In the genomic region with DNA sequence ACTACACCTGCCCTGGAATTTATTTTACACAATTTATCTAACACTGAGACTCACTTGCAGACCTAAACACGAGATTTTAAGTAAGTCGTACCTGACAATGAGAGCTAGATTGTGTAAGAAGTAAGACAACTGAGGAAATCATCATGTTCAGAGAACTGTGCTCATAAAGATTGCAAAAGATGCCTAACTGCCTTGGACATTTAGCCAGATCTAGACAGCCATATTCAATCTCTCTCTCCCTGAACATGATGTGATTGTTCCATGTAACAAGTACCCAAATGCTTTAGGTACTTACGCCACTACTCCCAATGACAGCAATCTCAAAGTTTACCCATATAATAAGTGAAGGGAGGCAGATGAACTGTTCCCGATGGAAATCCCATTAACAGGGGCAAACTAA, we compare ENCODE assay signal across 26 cellular contexts.
"Had no signal": no experiment of that assay in that cellular context is flagged by ENCODE, and none has a peak within 500 bp of the region (broad histone marks: within the 10 kb centered on the region; RNA-seq: fewer than 3 reads in every experiment).

No MANE protein-coding gene starts in this region.

- DNase-seq: activated CD4-positive, alpha-beta T cell treated with anti-CD3 and anti-CD28 coated beads, Interleukin-2, amount 10 ng/mL, durations not matched to agents 24 days and 14 days; activated CD4-positive, alpha-beta T cell treated with anti-CD3 and anti-CD28 coated beads, Interleukin-2, amount 50 U/mL, for 4 hours; activated CD8-positive, alpha-beta T cell treated with anti-CD3 and anti-CD28 coated beads for 36 hours; activated effector memory CD4-positive, alpha-beta T cell treated with anti-CD3 and anti-CD28 coated beads, Interleukin-2, amount 50 U/mL, for 16 hours; activated naive CD4-positive, alpha-beta T cell treated with Interleukin-2 at 50 U/mL for 16 hours; activated naive CD8-positive, alpha-beta T cell treated with anti-CD3 and anti-CD28 coated beads, Interleukin-2, amount 10 ng/mL, durations not matched to agents 7 days and 5 days; activated T-cell treated with anti-CD3 and anti-CD28 coated beads, Interleukin-2, amount 50 U/mL, for 1 hour; activated T-cell treated with anti-CD3 and anti-CD28 coated beads, Interleukin-2, amount 50 U/mL, for 72 hours; body of pancreas; central memory CD4-positive, alpha-beta T cell; NCI-H1105; NCI-H1436; NCI-H1694; NCI-H1930; NCI-H2081 treated with DMSO at 0.1 percent for 48 hours; NCI-H446 treated with DMSO at 0.1 percent for 48 hours; NCI-H524; PC-9; Right ventricle myocardium superior; SW 1271; T-helper 1 cell; T-helper 2 cell; T1000; WERI-Rb-1 had no signal

- H3K27me3 ChIP-seq: body of pancreas had no signal

- H3K27ac ChIP-seq: body of pancreas, PC-9, WERI-Rb-1 had no signal

- H3K27ac Mint-ChIP-seq: activated CD4-positive, alpha-beta T cell treated with anti-CD3 and anti-CD28 coated beads, Interleukin-2, amount 10 ng/mL, durations not matched to agents 24 days and 14 days; activated CD8-positive, alpha-beta T cell treated with anti-CD3 and anti-CD28 coated beads for 36 hours; activated naive CD4-positive, alpha-beta T cell treated with anti-CD3 and anti-CD28 coated beads, Interleukin-2, amount 50 U/mL, for 24 hours; activated naive CD8-positive, alpha-beta T cell treated with anti-CD3 and anti-CD28 coated beads, Interleukin-2, amount 10 ng/mL, durations not matched to agents 7 days and 5 days; activated T-cell treated with anti-CD3 and anti-CD28 coated beads, Interleukin-2, amount 50 U/mL, for 72 hours; activated T-helper 17 cell treated with anti-CD3 and anti-CD28 coated beads, Interleukin-2, amount 50 U/mL, for 72 hours had no signal

- H3K36me3 Mint-ChIP-seq: activated naive CD4-positive, alpha-beta T cell treated with anti-CD3 and anti-CD28 coated beads, Interleukin-2, amount 50 U/mL, for 24 hours; activated naive CD8-positive, alpha-beta T cell treated with anti-CD3 and anti-CD28 coated beads, Interleukin-2, amount 10 ng/mL, durations not matched to agents 7 days and 5 days had no signal

- H3K4me2 ChIP-seq: PC-9 had no signal

- H3K4me3 Mint-ChIP-seq: activated CD4-positive, alpha-beta T cell treated with anti-CD3 and anti-CD28 coated beads, Interleukin-2, amount 10 ng/mL, durations not matched to agents 24 days and 14 days; activated CD8-positive, alpha-beta T cell treated with anti-CD3 and anti-CD28 coated beads for 36 hours; activated naive CD4-positive, alpha-beta T cell treated with anti-CD3 and anti-CD28 coated beads, Interleukin-2, amount 50 U/mL, for 24 hours; activated naive CD8-positive, alpha-beta T cell treated with anti-CD3 and anti-CD28 coated beads, Interleukin-2, amount 10 ng/mL, durations not matched to agents 7 days and 5 days; activated T-cell treated with anti-CD3 and anti-CD28 coated beads, Interleukin-2, amount 50 U/mL, for 72 hours; activated T-helper 17 cell treated with anti-CD3 and anti-CD28 coated beads, Interleukin-2, amount 50 U/mL, for 72 hours had no signal

- H2AFZ ChIP-seq: PC-9 had no signal

- H3K4me1 ChIP-seq: body of pancreas had no signal

- H3K9me3 ChIP-seq: body of pancreas had no signal

- H3K4me1 Mint-ChIP-seq: activated naive CD4-positive, alpha-beta T cell treated with anti-CD3 and anti-CD28 coated beads, Interleukin-2, amount 50 U/mL, for 24 hours; activated naive CD8-positive, alpha-beta T cell treated with anti-CD3 and anti-CD28 coated beads, Interleukin-2, amount 10 ng/mL, durations not matched to agents 7 days and 5 days; activated T-helper 17 cell treated with anti-CD3 and anti-CD28 coated beads, Interleukin-2, amount 50 U/mL, for 72 hours had no signal

- H3K36me3 ChIP-seq: WERI-Rb-1 had no signal

- H3K27me3 Mint-ChIP-seq: activated naive CD4-positive, alpha-beta T cell treated with anti-CD3 and anti-CD28 coated beads, Interleukin-2, amount 50 U/mL, for 24 hours; activated naive CD8-positive, alpha-beta T cell treated with anti-CD3 and anti-CD28 coated beads, Interleukin-2, amount 10 ng/mL, durations not matched to agents 7 days and 5 days had no signal

- H3K4me3 ChIP-seq: body of pancreas, PC-9 had no signal

- ATAC-seq: activated CD8-positive, alpha-beta T cell treated with anti-CD3 and anti-CD28 coated beads for 36 hours; activated T-cell treated with anti-CD3 and anti-CD28 coated beads, Interleukin-2, amount 50 U/mL, for 72 hours; activated T-helper 17 cell treated with anti-CD3 and anti-CD28 coated beads, Interleukin-2, amount 50 U/mL, for 72 hours; body of pancreas had no signal

- H3K9me3 Mint-ChIP-seq: activated CD4-positive, alpha-beta T cell treated with anti-CD3 and anti-CD28 coated beads, Interleukin-2, amount 10 ng/mL, durations not matched to agents 24 days and 14 days; activated CD8-positive, alpha-beta T cell treated with anti-CD3 and anti-CD28 coated beads for 36 hours; activated naive CD8-positive, alpha-beta T cell treated with anti-CD3 and anti-CD28 coated beads, Interleukin-2, amount 10 ng/mL, durations not matched to agents 7 days and 5 days; activated T-cell treated with anti-CD3 and anti-CD28 coated beads, Interleukin-2, amount 50 U/mL, for 72 hours; activated T-helper 17 cell treated with anti-CD3 and anti-CD28 coated beads, Interleukin-2, amount 50 U/mL, for 72 hours had no signal
